18 cellular contexts compared by ENCODE assay signal in the genomic region with DNA sequence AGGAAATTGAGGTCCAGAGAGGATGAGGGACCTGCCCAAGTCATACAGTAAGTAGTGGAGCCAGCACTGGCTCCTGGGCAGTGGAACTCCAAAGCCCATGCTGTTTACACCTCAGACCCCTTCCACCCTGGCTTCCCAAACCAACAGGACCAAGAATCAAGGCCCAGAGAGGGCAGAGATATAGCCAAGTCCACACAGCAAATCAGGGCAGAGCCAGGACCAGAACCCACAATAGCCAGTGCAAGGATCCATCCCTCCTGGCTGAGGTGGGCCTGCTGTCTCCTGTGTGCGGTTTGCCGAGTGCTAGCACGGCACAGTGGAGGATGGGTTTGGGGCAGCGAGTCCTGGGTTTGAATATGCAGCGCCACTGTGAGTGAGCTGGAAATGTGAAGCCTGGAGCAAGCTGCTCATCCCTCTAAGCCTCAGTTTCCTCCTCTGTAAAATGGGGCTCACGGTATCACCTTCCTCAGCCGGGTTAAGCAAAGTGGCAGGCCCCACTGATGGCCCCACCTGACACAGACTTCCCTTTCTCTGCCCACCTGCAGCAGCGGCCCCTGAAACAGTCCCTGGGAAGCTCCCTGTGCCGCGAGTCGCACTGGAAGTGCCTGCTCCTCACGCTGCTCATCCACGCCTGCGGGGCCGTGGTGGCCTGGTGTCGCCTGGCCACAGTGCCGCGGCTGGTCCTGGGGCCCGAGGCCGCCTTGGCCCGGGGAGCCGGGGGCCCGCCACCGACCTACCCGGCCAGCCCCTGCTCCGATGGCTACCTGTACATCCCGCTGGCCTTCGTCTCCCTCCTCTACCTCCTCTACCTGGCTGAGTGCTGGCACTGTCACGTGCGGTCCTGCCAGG. TPM values are rescaled to one million over a fixed set of nuclear protein-coding genes. Genes with fewer than 3 reads are reported as not detected.
"Had no signal": no experiment of that assay in that cellular context is flagged by ENCODE, and none has a peak within 500 bp of the region (broad histone marks: within the 10 kb centered on the region; RNA-seq: fewer than 3 reads in every experiment).

No MANE protein-coding gene starts in this region.

- H3K9me3 ChIP-seq: right atrium auricular region, suprapubic skin, upper lobe of left lung had no signal

- H3K4me3 Mint-ChIP-seq: activated naive CD8-positive, alpha-beta T cell treated with anti-CD3 and anti-CD28 coated beads, Interleukin-2, amount 10 ng/mL, durations not matched to agents 7 days and 5 days; dendritic cell treated with granulocyte-macrophage colony-stimulating factor and Interleukin-4, amounts not matched to agents 40 ng/mL and 50 ng/mL, for 4 days; stimulated activated naive CD8-positive, alpha-beta T cell treated with anti-CD3 and anti-CD28 coated beads, Interleukin-15, Interleukin-2, amounts not matched to agents 100 ng/mL and 50 ng/mL, for 24 hours had no signal

- H3K9me3 Mint-ChIP-seq: activated naive CD8-positive, alpha-beta T cell treated with anti-CD3 and anti-CD28 coated beads, Interleukin-2, amount 10 ng/mL, durations not matched to agents 7 days and 5 days; dendritic cell treated with granulocyte-macrophage colony-stimulating factor and Interleukin-4, amounts not matched to agents 40 ng/mL and 50 ng/mL, for 4 days; nephron; stimulated activated naive CD8-positive, alpha-beta T cell treated with anti-CD3 and anti-CD28 coated beads, Interleukin-15, Interleukin-2, amounts not matched to agents 100 ng/mL and 50 ng/mL, for 24 hours had no signal

- ATAC-seq: left cardiac atrium had no signal

- H3K27ac Mint-ChIP-seq: activated naive CD8-positive, alpha-beta T cell treated with anti-CD3 and anti-CD28 coated beads, Interleukin-2, amount 10 ng/mL, durations not matched to agents 7 days and 5 days; dendritic cell treated with granulocyte-macrophage colony-stimulating factor and Interleukin-4, amounts not matched to agents 40 ng/mL and 50 ng/mL, for 4 days; nephron; stimulated activated naive CD8-positive, alpha-beta T cell treated with anti-CD3 and anti-CD28 coated beads, Interleukin-15, Interleukin-2, amounts not matched to agents 100 ng/mL and 50 ng/mL, for 24 hours had no signal

- H3K4me3 ChIP-seq: right atrium auricular region, suprapubic skin, upper lobe of left lung had no signal

- H3K36me3 ChIP-seq: right atrium auricular region, suprapubic skin, upper lobe of left lung had no signal

- H3K36me3 Mint-ChIP-seq: activated naive CD8-positive, alpha-beta T cell treated with anti-CD3 and anti-CD28 coated beads, Interleukin-2, amount 10 ng/mL, durations not matched to agents 7 days and 5 days had no signal

- H3K27ac ChIP-seq: right atrium auricular region, suprapubic skin, upper lobe of left lung had no signal

- DNase-seq: activated CD4-positive, alpha-beta T cell treated with anti-CD3 and anti-CD28 coated beads for 1 hour; activated CD4-positive, alpha-beta T cell treated with anti-CD3 and anti-CD28 coated beads, Interleukin-2, amount 50 U/mL, for 48 hours; activated naive CD4-positive, alpha-beta T cell; activated naive CD8-positive, alpha-beta T cell treated with anti-CD3 and anti-CD28 coated beads, Interleukin-2, amount 10 ng/mL, durations not matched to agents 7 days and 5 days; effector memory CD4-positive, alpha-beta T cell; left cardiac atrium; occipital lobe; stimulated activated CD4-positive, alpha-beta T cell treated with anti-CD3 and anti-CD28 coated beads, Interleukin-2, amount 100 ng/mL, for 24 hours had no signal

RNA-seq across cellular contexts. Expression of gene TMEM151A, which starts 2.3 kb away (rescaled TPM):
- total RNA-seq: activated naive CD8-positive, alpha-beta T cell treated with anti-CD3 and anti-CD28 coated beads, Interleukin-2, amount 10 ng/mL, durations not matched to agents 7 days and 5 days; lower leg skin; posterior vena cava; skeletal muscle tissue; suprapubic skin; T-helper 1 cell treated with Interleukin-12 subunit alpha and Interleukin-12 subunit beta and Interleukin-4 antibody, amounts not matched to agents 30 ng/mL and 1 ng/mL, for 36 hours had no signal

RNA-seq across cellular contexts. Expression of gene CNIH2, which starts 16.0 kb away (rescaled TPM):
- total RNA-seq: left cardiac atrium, posterior vena cava, right atrium auricular region, skeletal muscle tissue had no signal
